Comparison of ENCODE assay signal across 9 cellular contexts in the genomic region with DNA sequence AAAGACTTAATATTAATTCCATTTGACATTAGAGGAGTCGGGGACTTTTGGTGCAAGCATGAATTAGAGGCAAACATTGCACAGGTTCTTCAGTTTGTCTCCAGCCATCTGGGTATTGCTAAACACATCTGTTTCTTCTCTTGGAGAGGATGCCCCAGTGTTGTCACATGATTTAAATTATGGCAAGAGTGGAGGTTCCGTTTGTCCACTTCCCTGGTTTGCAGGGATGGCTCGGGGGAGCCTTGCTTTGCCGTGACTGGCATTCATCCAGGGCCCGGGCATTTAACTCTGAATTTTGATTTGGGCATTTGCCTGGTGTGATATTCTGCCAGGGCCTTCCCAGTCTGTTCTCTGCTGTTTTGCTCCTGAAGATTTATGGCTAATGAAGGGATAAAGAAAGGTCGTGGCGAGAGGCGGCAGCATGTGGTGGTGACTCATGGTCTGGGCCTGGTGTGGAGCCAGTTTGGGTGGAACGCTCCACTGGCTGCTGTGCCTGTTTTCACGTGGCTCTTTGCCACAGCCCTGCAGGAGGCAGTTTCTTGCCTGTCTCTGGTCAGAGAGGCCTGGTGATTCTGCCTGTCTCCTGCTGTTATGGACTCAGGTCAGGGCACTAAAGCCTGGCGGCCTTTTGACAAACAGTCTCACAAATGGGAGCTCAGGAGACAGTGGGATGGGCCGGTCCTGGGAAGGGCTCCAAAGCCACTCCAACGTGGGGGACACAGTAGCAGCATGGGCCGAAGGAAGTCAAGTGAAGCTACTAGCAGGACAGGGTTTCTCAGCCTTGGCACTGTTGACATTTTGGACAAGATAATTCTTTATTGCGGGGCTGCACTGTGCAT.
DNase-seq lines count a peak whose midpoint lies in the region; ATAC-seq lines count a peak whose summit lies in the region.
"Had no signal": no experiment of that assay in that cellular context is flagged by ENCODE, and none has a peak within 500 bp of the region (broad histone marks: within the 10 kb centered on the region; RNA-seq: fewer than 3 reads in every experiment).

No MANE protein-coding gene starts in this region.

- DNase-seq in DMS79 treated with DMSO at 0.1 percent for 48 hours (lab: John Stamatoyannopoulos, UW) (peak; percentile 51), NCI-H2081 (lab: John Stamatoyannopoulos, UW) (peak; percentile 81 to 91), cerebellar nuclear complex (lab: John Stamatoyannopoulos, UW) (peak; percentile 51 to 82), left lobe of liver (ENCODE audit: low spot score) (peak; percentile 77), cortex of kidney (lab: John Stamatoyannopoulos, UW) (no peak)
- no peak for DNase-seq in stimulated activated naive CD4-positive, alpha-beta T cell treated with Interleukin-2 at 50 U/mL for 16 hours (lab: John Stamatoyannopoulos, UW)
- DNase-seq: naive B cell had no signal

- peak overlapping the region; percentile 75 for H3K27ac ChIP-seq in temporal lobe (ENCODE audit: low read depth, low read length)

- ATAC-seq in left lobe of liver: peak; percentile 97
- no peak for ATAC-seq in HG03457 (IDR thresholded peaks at IDR 0.05; ENCODE audit: unreplicated experiment)

Comparison
In these comparisons a context has a peak if more than half of its experiments do, and no peak if none do; other contexts are left out.
1. DNase-seq: peak in DMS79 treated with DMSO at 0.1 percent for 48 hours (single experiment), NCI-H2081 (2 of 2), cerebellar nuclear complex (2 of 2) and left lobe of liver (single experiment); none in cortex of kidney (single experiment) and stimulated activated naive CD4-positive, alpha-beta T cell treated with Interleukin-2 at 50 U/mL for 16 hours (single experiment).